1 cellular context compared by ENCODE assay signal in the genomic region with DNA sequence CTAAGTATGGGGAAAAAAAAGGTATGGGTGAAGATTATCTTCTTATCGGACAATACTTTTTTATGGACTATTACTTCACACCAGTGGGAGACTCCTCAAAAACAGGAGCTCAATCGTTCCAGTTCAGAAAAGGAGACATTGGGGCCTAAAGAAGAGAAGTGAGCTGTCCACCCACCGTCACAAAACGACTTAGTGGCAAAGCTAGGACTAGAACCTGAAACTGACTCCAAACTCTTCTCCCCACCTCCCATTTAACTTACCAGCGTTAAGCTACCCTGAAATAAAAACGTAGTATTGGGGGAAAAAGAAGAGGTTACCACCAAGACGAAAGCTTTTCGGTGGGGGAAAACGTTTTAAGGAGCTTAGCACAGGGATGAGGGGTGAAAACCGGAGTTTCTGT.
TF ChIP-seq lines count a peak whose summit lies in the region.

No MANE protein-coding gene starts in this region.

TF ChIP-seq in GM12878, 131 proteins besides CTCF, POLR2A, EP300 and RAD21:
- TF ChIP-seq, protein P1, sequence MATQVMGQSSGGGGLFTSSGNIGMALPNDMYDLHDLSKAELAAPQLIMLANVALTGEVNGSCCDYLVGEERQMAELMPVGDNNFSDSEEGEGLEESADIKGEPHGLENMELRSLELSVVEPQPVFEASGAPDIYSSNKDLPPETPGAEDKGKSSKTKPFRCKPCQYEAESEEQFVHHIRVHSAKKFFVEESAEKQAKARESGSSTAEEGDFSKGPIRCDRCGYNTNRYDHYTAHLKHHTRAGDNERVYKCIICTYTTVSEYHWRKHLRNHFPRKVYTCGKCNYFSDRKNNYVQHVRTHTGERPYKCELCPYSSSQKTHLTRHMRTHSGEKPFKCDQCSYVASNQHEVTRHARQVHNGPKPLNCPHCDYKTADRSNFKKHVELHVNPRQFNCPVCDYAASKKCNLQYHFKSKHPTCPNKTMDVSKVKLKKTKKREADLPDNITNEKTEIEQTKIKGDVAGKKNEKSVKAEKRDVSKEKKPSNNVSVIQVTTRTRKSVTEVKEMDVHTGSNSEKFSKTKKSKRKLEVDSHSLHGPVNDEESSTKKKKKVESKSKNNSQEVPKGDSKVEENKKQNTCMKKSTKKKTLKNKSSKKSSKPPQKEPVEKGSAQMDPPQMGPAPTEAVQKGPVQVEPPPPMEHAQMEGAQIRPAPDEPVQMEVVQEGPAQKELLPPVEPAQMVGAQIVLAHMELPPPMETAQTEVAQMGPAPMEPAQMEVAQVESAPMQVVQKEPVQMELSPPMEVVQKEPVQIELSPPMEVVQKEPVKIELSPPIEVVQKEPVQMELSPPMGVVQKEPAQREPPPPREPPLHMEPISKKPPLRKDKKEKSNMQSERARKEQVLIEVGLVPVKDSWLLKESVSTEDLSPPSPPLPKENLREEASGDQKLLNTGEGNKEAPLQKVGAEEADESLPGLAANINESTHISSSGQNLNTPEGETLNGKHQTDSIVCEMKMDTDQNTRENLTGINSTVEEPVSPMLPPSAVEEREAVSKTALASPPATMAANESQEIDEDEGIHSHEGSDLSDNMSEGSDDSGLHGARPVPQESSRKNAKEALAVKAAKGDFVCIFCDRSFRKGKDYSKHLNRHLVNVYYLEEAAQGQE (IDR thresholded peaks at IDR 0.05; ENCODE audit: low read depth, low read length), result no peak
- TF ChIP-seq ESRRA (IDR thresholded peaks at IDR 0.05; ENCODE audit: low read length), result no peak
- TF ChIP-seq NFIC (IDR thresholded peaks at IDR 0.05; ENCODE audit: low read depth, low read length), result no peak
- TF ChIP-seq ZNF217 (IDR thresholded peaks at IDR 0.05), result no peak
- TF ChIP-seq KLF5 (IDR thresholded peaks at IDR 0.05; ENCODE audit: partially characterized antibody), result no peak
- no peak for TF ChIP-seq FOS (IDR thresholded peaks at IDR 0.05; ENCODE audit: borderline replicate concordance, extremely low read depth, insufficient read length)
- TF ChIP-seq POLR2AphosphoS5 (IDR thresholded peaks at IDR 0.05; ENCODE audit: low read length), result no peak
TF ChIP-seq in GM12878: peak in this region for 0.
